8 cellular contexts compared by ENCODE assay signal in genomic region chr7:129218514-129219036, GRCh38. TPM values are rescaled to one million over a fixed set of nuclear protein-coding genes. Genes with fewer than 3 reads are reported as not detected.
A peak's percentile ranks its signal among the peaks of the same experiment; 100 is the strongest.
DNase-seq lines count a peak whose midpoint lies in the region; ATAC-seq and TF ChIP-seq lines count a peak whose summit lies in the region.

No MANE protein-coding gene starts in this region.

- TF ChIP-seq POLR2A in gastrocnemius medialis (IDR thresholded peaks at IDR 0.05) = no peak

- no peak overlapping the region for H4K8ac ChIP-seq in H9 (replicated peaks; ENCODE audit: insufficient read length, low read depth, low read length)

- H3K9me2 ChIP-seq in hepatocyte (replicated peaks; ENCODE audit: insufficient read depth) = no peaks in the 10 kb centered on the region

- H3K4me1 Mint-ChIP-seq in CD14-positive monocyte (peaks cover 21% of the 10 kb centered on the region), H9 (peaks cover 4 to 8% of the 10 kb centered on the region in 2 experiments)

- no peak overlapping the region for H2BK15ac ChIP-seq in H9 (ENCODE audit: low read depth, low read length)

- H3T11ph ChIP-seq in H9 (ENCODE audit: low read length) = no peak overlapping the region

- H3K27ac ChIP-seq in H9 (ENCODE audit: insufficient read length, low read depth, low read length) (no peak overlapping the region), ascending aorta (no peak overlapping the region), hepatocyte (no peak overlapping the region), gastrocnemius medialis (no peak overlapping the region)

- H2BK120ac ChIP-seq in H9 (ENCODE audit: low read depth, low read length, poor library complexity, severe bottlenecking) = no peak overlapping the region

- H3K56ac ChIP-seq in H9 (ENCODE audit: insufficient read length, low read depth, low read length) = no peak overlapping the region

- H3K9me3 Mint-ChIP-seq in CD14-positive monocyte (peaks cover 2 to 13% (median 5%) of the 10 kb centered on the region in 7 donors), H9 (peaks cover 22 to 27% of the 10 kb centered on the region in 2 experiments)

- in situ Hi-C loops in gastrocnemius medialis (cut with MboI; ENCODE audit: low sequenced_read_pairs in 4 of 4) = loop anchor here (5.0 to 25.0 kb wide), 6 partner anchors 76 to 256 kb away; no protein-coding TSS in a partner anchor

- ATAC-seq in gastrocnemius medialis (peak; percentile 91 to 96), GM21515 (IDR thresholded peaks at IDR 0.05; ENCODE audit: unreplicated experiment) (no peak)

- H3K4me2 ChIP-seq in H9 (ENCODE audit: insufficient read depth, insufficient read length, low read length) (no peak overlapping the region), hepatocyte (no peak overlapping the region)

- H3K23me2 ChIP-seq in H9 (ENCODE audit: insufficient read length, low read depth, low read length, poor library complexity, severe bottlenecking) = no peaks in the 10 kb centered on the region

- no peak overlapping the region for H3K4me3 ChIP-seq in ascending aorta
- H3K4me3 ChIP-seq in hepatocyte = no peak overlapping the region
- no peak overlapping the region for H3K4me3 ChIP-seq in gastrocnemius medialis

- intact Hi-C loops in CD14-positive monocyte (cut with micrococcal nuclease) (loop anchor here (1.0 to 10.0 kb wide), 3 partner anchors 52 to 256 kb away; no protein-coding TSS in a partner anchor), ascending aorta (cut with DNase I) (loop anchor here (1.0 to 2.0 kb wide), 2 partner anchors 80 to 254 kb away; no protein-coding TSS in a partner anchor), gastrocnemius medialis (cut with DNase I; ENCODE audit: low total_unique reads) (loop anchor here (1.0 kb wide), 1 partner anchor 80 kb away; no protein-coding TSS in a partner anchor)

- no CpG with 5 or more reads among the region's 9 CpGs for WGBS in H9 (ENCODE audit: extremely low coverage, insufficient read length, low lambda C conversion rate)
- WGBS in hepatocyte (ENCODE audit: low lambda C conversion rate, missing lambda C conversion rate) = 14% methylated on average over 9 of the region's 9 CpGs

- H3K79me2 ChIP-seq in H9 (ENCODE audit: insufficient read depth, low read length) (no peaks in the 10 kb centered on the region), hepatocyte (no peaks in the 10 kb centered on the region)

- no peak overlapping the region for H2AK5ac ChIP-seq in H9 (ENCODE audit: insufficient read length, low read length)

- no peak overlapping the region for H2AFZ ChIP-seq in H9 (ENCODE audit: low read length)
- H2AFZ ChIP-seq in hepatocyte = no peak overlapping the region

- H3K36me3 ChIP-seq in ascending aorta = no peaks in the 10 kb centered on the region
- H3K36me3 ChIP-seq in hepatocyte (replicated peaks; ENCODE audit: insufficient read depth, low read depth) = no peaks in the 10 kb centered on the region
- no peaks in the 10 kb centered on the region for H3K36me3 ChIP-seq in gastrocnemius medialis

- no peaks in the 10 kb centered on the region for H3K9me3 ChIP-seq in H9 (ENCODE audit: control insufficient read depth, low read depth, low read length)
- H3K9me3 ChIP-seq in ascending aorta = no peaks in the 10 kb centered on the region
- H3K9me3 ChIP-seq in hepatocyte (ENCODE audit: low read depth) = no peaks in the 10 kb centered on the region
- no peaks in the 10 kb centered on the region for H3K9me3 ChIP-seq in gastrocnemius medialis

- TF ChIP-seq CTCF in CD14-positive monocyte (IDR thresholded peaks at IDR 0.05) (peak; percentile 92), H9 (conservative IDR thresholded peaks at IDR 0.05) (peak; percentile 93), ascending aorta (IDR thresholded peaks at IDR 0.05) (peak; percentile 86 to 90 (median 87)), hepatocyte (IDR thresholded peaks at IDR 0.05; ENCODE audit: poor library complexity) (peak; percentile 93), gastrocnemius medialis (IDR thresholded peaks at IDR 0.05 in 4 of 5, conservative IDR thresholded peaks at IDR 0.05 in 1 of 5) (peak; percentile 84 to 93 (median 92))

- H3K9ac ChIP-seq in H9 (ENCODE audit: extremely low read depth, insufficient read length, low read length) = no peak overlapping the region

- no peak overlapping the region for H3K4ac ChIP-seq in H9 (ENCODE audit: low read depth, low read length)

- no peak overlapping the region for H3K14ac ChIP-seq in H9 (ENCODE audit: insufficient read depth, low read length)

- no peaks in the 10 kb centered on the region for H3K4me1 ChIP-seq in H9 (ENCODE audit: insufficient read depth, low read length)
- H3K4me1 ChIP-seq in ascending aorta = no peaks in the 10 kb centered on the region
- H3K4me1 ChIP-seq in hepatocyte (ENCODE audit: insufficient read depth) = no peaks in the 10 kb centered on the region
- peaks cover 0 to under 1% of the 10 kb centered on the region in 2 donors for H3K4me1 ChIP-seq in gastrocnemius medialis

- H4K91ac ChIP-seq in H9 (ENCODE audit: insufficient read length, low read depth, low read length) = no peak overlapping the region

- H3K27me3 Mint-ChIP-seq in CD14-positive monocyte (ENCODE audit: low read depth in 3 of 3) (peaks cover 0 to 9% (median 6%) of the 10 kb centered on the region in 3 donors), H9 (ENCODE audit: low read depth) (no peaks in the 10 kb centered on the region; the same call in 1 of the 2 replicates)

- H3K23ac ChIP-seq in H9 (ENCODE audit: insufficient read length, low read depth, low read length) = no peak overlapping the region

- H4K5ac ChIP-seq in H9 (ENCODE audit: insufficient read length, low read depth, low read length) = no peak overlapping the region

- H3K27ac Mint-ChIP-seq in CD14-positive monocyte (no peak overlapping the region), H9 (no peak overlapping the region; a peak in 1 of 7 replicates)

- H3K4me3 Mint-ChIP-seq in CD14-positive monocyte = peak overlapping the region in 1 of 2 donors; percentile 12
- no peak overlapping the region for H3K4me3 Mint-ChIP-seq in H9

- no peak overlapping the region for H2BK5ac ChIP-seq in H9 (ENCODE audit: insufficient read length, low read length)

- H3K18ac ChIP-seq in H9 (ENCODE audit: insufficient read length, low read depth, low read length) = no peak overlapping the region

- DNase-seq in CD14-positive monocyte (ENCODE audit: low spot score) = peak; percentile 74
- peak; percentile 89 for DNase-seq in H9
- DNase-seq in NCI-H2081 (lab: John Stamatoyannopoulos, UW) = peak; percentile 84 to 88
- peak; percentile 45 for DNase-seq in T-helper 22 cell (ENCODE audit: low read depth)
- DNase-seq in ascending aorta (ENCODE audit: low spot score in 2 of 2) = peak in 1 of 2 donors; percentile 91
- DNase-seq in hepatocyte (ENCODE audit: low spot score) = peak; percentile 93
- DNase-seq in gastrocnemius medialis = peak; percentile 66 to 76

- no peaks in the 10 kb centered on the region for H4K20me1 ChIP-seq in H9 (ENCODE audit: control insufficient read depth, insufficient read depth, insufficient read length)
- H4K20me1 ChIP-seq in hepatocyte (ENCODE audit: insufficient read depth, poor library complexity, severe bottlenecking) = no peaks in the 10 kb centered on the region

- no peak overlapping the region for H2BK12ac ChIP-seq in H9 (ENCODE audit: insufficient read length, low read depth, low read length)

- no peaks in the 10 kb centered on the region for H3K36me3 Mint-ChIP-seq in CD14-positive monocyte
- H3K36me3 Mint-ChIP-seq in H9 (ENCODE audit: insufficient read depth in 1 of 3, low read depth in 3 of 3) = peaks cover 15 to 19% (median 16%) of the 10 kb centered on the region in 3 experiments

- H3K27me3 ChIP-seq in H9 (ENCODE audit: insufficient read depth, low read length) (no peaks in the 10 kb centered on the region), ascending aorta (no peaks in the 10 kb centered on the region), hepatocyte (no peaks in the 10 kb centered on the region), gastrocnemius medialis (no peaks in the 10 kb centered on the region)

- no peak overlapping the region for H2BK20ac ChIP-seq in H9 (ENCODE audit: low read depth, low read length, poor library complexity, severe bottlenecking)

- no peaks in the 10 kb centered on the region for H3K79me1 ChIP-seq in H9 (ENCODE audit: insufficient read depth, low read depth, low read length, poor library complexity, severe bottlenecking)

RNA-seq across cellular contexts. Expression of gene AHCYL2, which starts 6.3 kb away (rescaled TPM):
- 10 to 100 TPM; 10.7 to 12.1 TPM for polyA plus RNA-seq in CD14-positive monocyte
- 23.2 and 26.0 TPM in 2 replicates for total RNA-seq in H9 (2021)
- 62.9 TPM for total RNA-seq in ascending aorta
- total RNA-seq in hepatocyte = 16.7 and 20.0 TPM in 2 replicates
- 7.1 and 13.7 TPM in 2 replicates for polyA plus RNA-seq in hepatocyte
- total RNA-seq in gastrocnemius medialis = 10 to 100 TPM; 22.7 to 41.0 (median 35.7) TPM

RNA-seq across cellular contexts. Expression of gene SMO, which starts 30.1 kb away (rescaled TPM):
- polyA plus RNA-seq in CD14-positive monocyte (not detected), hepatocyte (25.5 and 28.2 TPM in 2 replicates)
- total RNA-seq in H9 (2021) (66.8 and 70.0 TPM in 2 replicates), ascending aorta (12.9 TPM), hepatocyte (46.2 and 48.8 TPM in 2 replicates), gastrocnemius medialis (1 to 10 TPM; 1.1 to 1.6 (median 1.2) TPM)
